1 cellular context compared by ENCODE assay signal in the genomic region with DNA sequence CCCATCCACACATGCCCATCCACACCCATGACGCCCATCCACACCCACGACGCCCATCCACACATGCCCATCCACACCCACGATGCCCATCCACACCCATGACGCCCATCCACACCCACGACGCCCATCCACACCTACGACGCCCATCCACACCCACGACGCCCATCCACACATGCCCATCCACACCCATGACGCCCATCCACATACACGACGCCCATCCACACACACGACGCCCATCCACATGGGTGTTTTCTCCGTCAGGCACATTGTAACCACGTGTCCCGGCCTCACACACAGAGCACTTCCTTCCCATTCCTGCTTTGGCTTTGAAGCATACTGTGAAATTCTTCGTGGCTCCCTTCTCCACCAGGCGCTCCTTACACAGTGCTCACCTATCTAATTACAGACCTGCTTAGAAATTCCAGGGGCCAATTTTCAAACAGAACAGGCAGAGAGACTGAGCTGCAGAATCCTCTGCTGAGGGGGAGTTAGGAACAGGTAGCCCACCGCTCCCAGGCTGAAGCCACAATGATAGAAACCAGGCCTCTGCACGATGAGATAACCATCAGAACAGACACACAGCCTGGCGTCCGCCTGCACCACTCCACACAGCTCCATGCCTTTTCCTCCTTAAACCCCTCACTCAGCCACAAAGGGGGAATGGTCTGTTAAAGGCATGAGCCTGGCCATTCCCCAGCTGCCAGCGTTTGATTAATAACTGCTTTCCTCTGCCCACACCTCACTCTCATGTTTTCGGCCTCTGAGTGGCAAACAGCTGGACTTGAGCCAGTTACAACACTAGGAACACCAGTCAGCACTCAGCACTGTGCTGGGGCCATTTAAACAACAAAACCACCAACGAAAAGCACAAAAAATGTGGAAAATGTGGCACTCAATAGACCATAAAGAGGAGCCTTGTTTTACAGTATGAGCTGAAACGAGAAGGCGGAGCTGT.
TF ChIP-seq lines count a peak whose summit lies in the region.

No MANE protein-coding gene starts in this region.

TF ChIP-seq in SK-N-SH, 30 proteins besides CTCF, POLR2A, EP300 and RAD21 (continued from another document):
- TF ChIP-seq, protein P1, sequence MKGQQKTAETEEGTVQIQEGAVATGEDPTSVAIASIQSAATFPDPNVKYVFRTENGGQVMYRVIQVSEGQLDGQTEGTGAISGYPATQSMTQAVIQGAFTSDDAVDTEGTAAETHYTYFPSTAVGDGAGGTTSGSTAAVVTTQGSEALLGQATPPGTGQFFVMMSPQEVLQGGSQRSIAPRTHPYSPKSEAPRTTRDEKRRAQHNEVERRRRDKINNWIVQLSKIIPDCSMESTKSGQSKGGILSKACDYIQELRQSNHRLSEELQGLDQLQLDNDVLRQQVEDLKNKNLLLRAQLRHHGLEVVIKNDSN (IDR thresholded peaks at IDR 0.05; ENCODE audit: borderline replicate concordance, low read depth), result no peak
- TF ChIP-seq TAF1 (IDR thresholded peaks at IDR 0.05; ENCODE audit: borderline replicate concordance, low read depth, low read length) (no peak), TCF12 (IDR thresholded peaks at IDR 0.05) (peak; percentile 48), MXI1 (IDR thresholded peaks at IDR 0.05; ENCODE audit: low read depth, low read length) (no peak; the same call in 1 of the 2 replicates), POLR2AphosphoS5 (IDR thresholded peaks at IDR 0.05; ENCODE audit: low read depth, low read length) (no peak), EZH2phosphoT487 (IDR thresholded peaks at IDR 0.05; ENCODE audit: borderline replicate concordance, low read depth) (no peak), NFIC (IDR thresholded peaks at IDR 0.05; ENCODE audit: borderline replicate concordance) (no peak), ELF1 (IDR thresholded peaks at IDR 0.05) (no peak), FOXJ3 (CRISPR knock-in tag; IDR thresholded peaks at IDR 0.05) (peak; percentile 96), SIN3A (IDR thresholded peaks at IDR 0.05; ENCODE audit: borderline replicate concordance, low read depth, low read length) (no peak), NRF1 (IDR thresholded peaks at IDR 0.05; ENCODE audit: low read depth, low read length) (no peak), CHD2 (IDR thresholded peaks at IDR 0.05; ENCODE audit: low read length, partially characterized antibody) (peak; percentile 37), RFX5 (IDR thresholded peaks at IDR 0.05; ENCODE audit: low read length) (no peak), JUND (IDR thresholded peaks at IDR 0.05) (no peak), SMC3 (IDR thresholded peaks at IDR 0.05; ENCODE audit: low read depth, low read length) (no peak), MEF2A (IDR thresholded peaks at IDR 0.05; ENCODE audit: borderline replicate concordance, low read depth) (no peak), FOSL2 (IDR thresholded peaks at IDR 0.05; ENCODE audit: borderline replicate concordance, low read depth) (no peak), FOXM1 (IDR thresholded peaks at IDR 0.05; ENCODE audit: low read depth) (no peak), TEAD4 (IDR thresholded peaks at IDR 0.05; ENCODE audit: borderline replicate concordance, insufficient read depth) (no peak), GABPA (IDR thresholded peaks at IDR 0.05; ENCODE audit: low read depth) (no peak), RXRA (IDR thresholded peaks at IDR 0.05; ENCODE audit: borderline replicate concordance, low read depth) (no peak)
- TF ChIP-seq, protein P2, sequence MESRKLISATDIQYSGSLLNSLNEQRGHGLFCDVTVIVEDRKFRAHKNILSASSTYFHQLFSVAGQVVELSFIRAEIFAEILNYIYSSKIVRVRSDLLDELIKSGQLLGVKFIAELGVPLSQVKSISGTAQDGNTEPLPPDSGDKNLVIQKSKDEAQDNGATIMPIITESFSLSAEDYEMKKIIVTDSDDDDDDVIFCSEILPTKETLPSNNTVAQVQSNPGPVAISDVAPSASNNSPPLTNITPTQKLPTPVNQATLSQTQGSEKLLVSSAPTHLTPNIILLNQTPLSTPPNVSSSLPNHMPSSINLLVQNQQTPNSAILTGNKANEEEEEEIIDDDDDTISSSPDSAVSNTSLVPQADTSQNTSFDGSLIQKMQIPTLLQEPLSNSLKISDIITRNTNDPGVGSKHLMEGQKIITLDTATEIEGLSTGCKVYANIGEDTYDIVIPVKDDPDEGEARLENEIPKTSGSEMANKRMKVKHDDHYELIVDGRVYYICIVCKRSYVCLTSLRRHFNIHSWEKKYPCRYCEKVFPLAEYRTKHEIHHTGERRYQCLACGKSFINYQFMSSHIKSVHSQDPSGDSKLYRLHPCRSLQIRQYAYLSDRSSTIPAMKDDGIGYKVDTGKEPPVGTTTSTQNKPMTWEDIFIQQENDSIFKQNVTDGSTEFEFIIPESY (IDR thresholded peaks at IDR 0.05; ENCODE audit: borderline replicate concordance, low read depth), result no peak
- TF ChIP-seq, protein P3, sequence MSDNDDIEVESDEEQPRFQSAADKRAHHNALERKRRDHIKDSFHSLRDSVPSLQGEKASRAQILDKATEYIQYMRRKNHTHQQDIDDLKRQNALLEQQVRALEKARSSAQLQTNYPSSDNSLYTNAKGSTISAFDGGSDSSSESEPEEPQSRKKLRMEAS (IDR thresholded peaks at IDR 0.05; ENCODE audit: low read depth), result no peak
- TF ChIP-seq, protein P4, sequence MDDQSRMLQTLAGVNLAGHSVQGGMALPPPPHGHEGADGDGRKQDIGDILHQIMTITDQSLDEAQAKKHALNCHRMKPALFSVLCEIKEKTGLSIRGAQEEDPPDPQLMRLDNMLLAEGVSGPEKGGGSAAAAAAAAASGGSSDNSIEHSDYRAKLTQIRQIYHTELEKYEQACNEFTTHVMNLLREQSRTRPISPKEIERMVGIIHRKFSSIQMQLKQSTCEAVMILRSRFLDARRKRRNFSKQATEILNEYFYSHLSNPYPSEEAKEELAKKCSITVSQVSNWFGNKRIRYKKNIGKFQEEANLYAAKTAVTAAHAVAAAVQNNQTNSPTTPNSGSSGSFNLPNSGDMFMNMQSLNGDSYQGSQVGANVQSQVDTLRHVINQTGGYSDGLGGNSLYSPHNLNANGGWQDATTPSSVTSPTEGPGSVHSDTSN (IDR thresholded peaks at IDR 0.05), result peak; percentile 37
- TF ChIP-seq, protein P5, sequence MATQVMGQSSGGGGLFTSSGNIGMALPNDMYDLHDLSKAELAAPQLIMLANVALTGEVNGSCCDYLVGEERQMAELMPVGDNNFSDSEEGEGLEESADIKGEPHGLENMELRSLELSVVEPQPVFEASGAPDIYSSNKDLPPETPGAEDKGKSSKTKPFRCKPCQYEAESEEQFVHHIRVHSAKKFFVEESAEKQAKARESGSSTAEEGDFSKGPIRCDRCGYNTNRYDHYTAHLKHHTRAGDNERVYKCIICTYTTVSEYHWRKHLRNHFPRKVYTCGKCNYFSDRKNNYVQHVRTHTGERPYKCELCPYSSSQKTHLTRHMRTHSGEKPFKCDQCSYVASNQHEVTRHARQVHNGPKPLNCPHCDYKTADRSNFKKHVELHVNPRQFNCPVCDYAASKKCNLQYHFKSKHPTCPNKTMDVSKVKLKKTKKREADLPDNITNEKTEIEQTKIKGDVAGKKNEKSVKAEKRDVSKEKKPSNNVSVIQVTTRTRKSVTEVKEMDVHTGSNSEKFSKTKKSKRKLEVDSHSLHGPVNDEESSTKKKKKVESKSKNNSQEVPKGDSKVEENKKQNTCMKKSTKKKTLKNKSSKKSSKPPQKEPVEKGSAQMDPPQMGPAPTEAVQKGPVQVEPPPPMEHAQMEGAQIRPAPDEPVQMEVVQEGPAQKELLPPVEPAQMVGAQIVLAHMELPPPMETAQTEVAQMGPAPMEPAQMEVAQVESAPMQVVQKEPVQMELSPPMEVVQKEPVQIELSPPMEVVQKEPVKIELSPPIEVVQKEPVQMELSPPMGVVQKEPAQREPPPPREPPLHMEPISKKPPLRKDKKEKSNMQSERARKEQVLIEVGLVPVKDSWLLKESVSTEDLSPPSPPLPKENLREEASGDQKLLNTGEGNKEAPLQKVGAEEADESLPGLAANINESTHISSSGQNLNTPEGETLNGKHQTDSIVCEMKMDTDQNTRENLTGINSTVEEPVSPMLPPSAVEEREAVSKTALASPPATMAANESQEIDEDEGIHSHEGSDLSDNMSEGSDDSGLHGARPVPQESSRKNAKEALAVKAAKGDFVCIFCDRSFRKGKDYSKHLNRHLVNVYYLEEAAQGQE (IDR thresholded peaks at IDR 0.05; ENCODE audit: low read depth, low read length), result no peak
- TF ChIP-seq, protein P6, sequence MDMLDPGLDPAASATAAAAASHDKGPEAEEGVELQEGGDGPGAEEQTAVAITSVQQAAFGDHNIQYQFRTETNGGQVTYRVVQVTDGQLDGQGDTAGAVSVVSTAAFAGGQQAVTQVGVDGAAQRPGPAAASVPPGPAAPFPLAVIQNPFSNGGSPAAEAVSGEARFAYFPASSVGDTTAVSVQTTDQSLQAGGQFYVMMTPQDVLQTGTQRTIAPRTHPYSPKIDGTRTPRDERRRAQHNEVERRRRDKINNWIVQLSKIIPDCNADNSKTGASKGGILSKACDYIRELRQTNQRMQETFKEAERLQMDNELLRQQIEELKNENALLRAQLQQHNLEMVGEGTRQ (IDR thresholded peaks at IDR 0.05; ENCODE audit: borderline replicate concordance, low read depth, low read length), result no peak
- TF ChIP-seq, protein P7, sequence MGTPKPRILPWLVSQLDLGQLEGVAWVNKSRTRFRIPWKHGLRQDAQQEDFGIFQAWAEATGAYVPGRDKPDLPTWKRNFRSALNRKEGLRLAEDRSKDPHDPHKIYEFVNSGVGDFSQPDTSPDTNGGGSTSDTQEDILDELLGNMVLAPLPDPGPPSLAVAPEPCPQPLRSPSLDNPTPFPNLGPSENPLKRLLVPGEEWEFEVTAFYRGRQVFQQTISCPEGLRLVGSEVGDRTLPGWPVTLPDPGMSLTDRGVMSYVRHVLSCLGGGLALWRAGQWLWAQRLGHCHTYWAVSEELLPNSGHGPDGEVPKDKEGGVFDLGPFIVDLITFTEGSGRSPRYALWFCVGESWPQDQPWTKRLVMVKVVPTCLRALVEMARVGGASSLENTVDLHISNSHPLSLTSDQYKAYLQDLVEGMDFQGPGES (IDR thresholded peaks at IDR 0.05; ENCODE audit: low read depth, low read length), result no peak
